1 cellular context compared by ENCODE assay signal in the genomic region with DNA sequence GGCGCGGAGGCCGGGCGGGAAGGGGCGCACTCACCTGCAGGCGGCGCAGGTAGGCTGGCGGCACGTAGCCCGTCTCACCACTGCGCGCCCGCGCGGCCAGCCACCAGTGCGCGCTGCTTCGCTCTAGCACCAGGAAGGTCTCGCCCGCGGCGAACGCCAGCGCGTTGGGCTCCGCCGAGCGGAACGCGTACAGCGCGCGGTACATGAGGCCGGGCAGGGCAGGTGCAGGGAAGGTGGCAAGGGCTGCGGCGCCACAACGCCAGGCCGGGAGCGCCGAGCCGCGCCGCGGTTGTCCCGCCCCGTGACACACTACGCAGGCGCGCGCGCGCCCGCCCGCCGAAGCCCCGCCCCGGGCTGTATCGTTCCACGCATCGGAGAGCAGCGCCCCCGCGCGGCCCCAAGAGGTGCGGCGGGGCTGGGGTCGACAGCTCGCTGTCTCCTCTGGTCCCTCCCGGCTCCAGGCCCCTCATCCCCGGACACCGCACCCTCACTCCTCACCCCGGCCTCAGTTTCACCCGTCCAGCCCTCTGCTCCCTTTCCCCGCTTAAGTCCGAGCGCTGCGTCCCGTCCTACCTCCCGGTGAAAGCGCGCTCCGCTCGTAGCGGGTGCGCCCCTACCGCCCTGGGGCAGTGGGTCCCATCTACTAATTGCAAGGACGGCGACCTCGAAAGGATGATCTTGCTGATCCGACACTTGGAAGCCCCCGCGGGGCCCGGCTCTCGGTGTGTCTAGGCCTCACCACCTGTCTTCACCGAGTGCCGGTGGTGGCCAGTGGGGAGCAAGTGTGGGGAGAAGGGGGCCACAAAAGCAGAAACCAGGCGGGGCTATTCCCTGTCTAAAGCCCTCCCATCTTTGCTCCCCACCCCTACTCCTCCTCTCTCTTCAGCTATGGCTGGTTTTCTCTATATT.
TF ChIP-seq lines count a peak whose summit lies in the region.

TSS of gene NCKIPSD (minus strand) at position 313 of the 909 bp plus-strand sequence. CDS start at position 205, 108 bp downstream.

TF ChIP-seq in HepG2, 621 proteins besides CTCF, POLR2A, EP300 and RAD21 (continued from another document and continues in another):
- TF ChIP-seq DMAP1 (CRISPR knock-in tag; IDR thresholded peaks at IDR 0.05) (peak; percentile 87), PTBP1 (IDR thresholded peaks at IDR 0.05; ENCODE audit: low read depth, low read length, poor library complexity, severe bottlenecking) (no peak), KMT2B (CRISPR knock-in tag; IDR thresholded peaks at IDR 0.05) (peak; percentile 62; the same call in 1 of the 2 replicates), ZNF670 (CRISPR knock-in tag; IDR thresholded peaks at IDR 0.05; ENCODE audit: borderline replicate concordance) (no peak), ZNF30 (CRISPR knock-in tag; IDR thresholded peaks at IDR 0.05) (no peak), NFE2L1 (CRISPR knock-in tag; IDR thresholded peaks at IDR 0.05; ENCODE audit: borderline replicate concordance) (no peak), RFXANK (CRISPR knock-in tag; IDR thresholded peaks at IDR 0.05) (0 out of 2 replicates have a peak, but pooled peaks have one; percentile 36), HOXA7 (CRISPR knock-in tag; IDR thresholded peaks at IDR 0.05) (no peak), ZNF235 (CRISPR knock-in tag; IDR thresholded peaks at IDR 0.05; ENCODE audit: borderline replicate concordance) (peak; percentile 89), RBAK (CRISPR knock-in tag; IDR thresholded peaks at IDR 0.05) (no peak), SMAD1 (CRISPR knock-in tag; IDR thresholded peaks at IDR 0.05; ENCODE audit: borderline replicate concordance, low read depth) (no peak), TOE1 (CRISPR knock-in tag; IDR thresholded peaks at IDR 0.05) (peak; percentile 63; the same call in 1 of the 2 replicates), ZFP82 (CRISPR knock-in tag; IDR thresholded peaks at IDR 0.05; ENCODE audit: borderline replicate concordance) (0 out of 2 replicates have a peak, but pooled peaks have one; percentile 39), ZNF446 (CRISPR knock-in tag; IDR thresholded peaks at IDR 0.05) (peak; percentile 86; the same call in 1 of the 2 replicates), NFE2 (CRISPR knock-in tag; IDR thresholded peaks at IDR 0.05) (no peak), NR3C1 (CRISPR knock-in tag; IDR thresholded peaks at IDR 0.05) (no peak), AKNA (CRISPR knock-in tag; IDR thresholded peaks at IDR 0.05; ENCODE audit: borderline replicate concordance) (no peak), SALL1 (CRISPR knock-in tag; IDR thresholded peaks at IDR 0.05) (peak; percentile 77; the same call in 1 of the 2 replicates), JDP2 (CRISPR knock-in tag; IDR thresholded peaks at IDR 0.05; ENCODE audit: borderline replicate concordance) (no peak), ZFY (CRISPR knock-in tag; IDR thresholded peaks at IDR 0.05) (peak; percentile 96), IRX3 (CRISPR knock-in tag; IDR thresholded peaks at IDR 0.05; ENCODE audit: borderline replicate concordance, low read depth) (no peak), ATF5 (CRISPR knock-in tag; IDR thresholded peaks at IDR 0.05; ENCODE audit: low read depth) (peak; percentile 94; the same call in 1 of the 2 replicates), FOXO1 (CRISPR knock-in tag; IDR thresholded peaks at IDR 0.05) (peak; percentile 38; the same call in 1 of the 2 replicates), ZNF329 (CRISPR knock-in tag; IDR thresholded peaks at IDR 0.05; ENCODE audit: low read depth) (peak; percentile 90), GMEB2 (CRISPR knock-in tag; IDR thresholded peaks at IDR 0.05; ENCODE audit: low read depth) (peak; percentile 58; the same call in 1 of the 2 replicates), TBX3 (IDR thresholded peaks at IDR 0.05; ENCODE audit: borderline replicate concordance) (no peak), ZBTB21 (CRISPR knock-in tag; IDR thresholded peaks at IDR 0.05) (no peak)
- TF ChIP-seq, protein P1, sequence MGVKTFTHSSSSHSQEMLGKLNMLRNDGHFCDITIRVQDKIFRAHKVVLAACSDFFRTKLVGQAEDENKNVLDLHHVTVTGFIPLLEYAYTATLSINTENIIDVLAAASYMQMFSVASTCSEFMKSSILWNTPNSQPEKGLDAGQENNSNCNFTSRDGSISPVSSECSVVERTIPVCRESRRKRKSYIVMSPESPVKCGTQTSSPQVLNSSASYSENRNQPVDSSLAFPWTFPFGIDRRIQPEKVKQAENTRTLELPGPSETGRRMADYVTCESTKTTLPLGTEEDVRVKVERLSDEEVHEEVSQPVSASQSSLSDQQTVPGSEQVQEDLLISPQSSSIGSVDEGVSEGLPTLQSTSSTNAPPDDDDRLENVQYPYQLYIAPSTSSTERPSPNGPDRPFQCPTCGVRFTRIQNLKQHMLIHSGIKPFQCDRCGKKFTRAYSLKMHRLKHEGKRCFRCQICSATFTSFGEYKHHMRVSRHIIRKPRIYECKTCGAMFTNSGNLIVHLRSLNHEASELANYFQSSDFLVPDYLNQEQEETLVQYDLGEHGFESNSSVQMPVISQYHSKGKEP (CRISPR knock-in tag; IDR thresholded peaks at IDR 0.05), result no peak
- TF ChIP-seq, protein P2, sequence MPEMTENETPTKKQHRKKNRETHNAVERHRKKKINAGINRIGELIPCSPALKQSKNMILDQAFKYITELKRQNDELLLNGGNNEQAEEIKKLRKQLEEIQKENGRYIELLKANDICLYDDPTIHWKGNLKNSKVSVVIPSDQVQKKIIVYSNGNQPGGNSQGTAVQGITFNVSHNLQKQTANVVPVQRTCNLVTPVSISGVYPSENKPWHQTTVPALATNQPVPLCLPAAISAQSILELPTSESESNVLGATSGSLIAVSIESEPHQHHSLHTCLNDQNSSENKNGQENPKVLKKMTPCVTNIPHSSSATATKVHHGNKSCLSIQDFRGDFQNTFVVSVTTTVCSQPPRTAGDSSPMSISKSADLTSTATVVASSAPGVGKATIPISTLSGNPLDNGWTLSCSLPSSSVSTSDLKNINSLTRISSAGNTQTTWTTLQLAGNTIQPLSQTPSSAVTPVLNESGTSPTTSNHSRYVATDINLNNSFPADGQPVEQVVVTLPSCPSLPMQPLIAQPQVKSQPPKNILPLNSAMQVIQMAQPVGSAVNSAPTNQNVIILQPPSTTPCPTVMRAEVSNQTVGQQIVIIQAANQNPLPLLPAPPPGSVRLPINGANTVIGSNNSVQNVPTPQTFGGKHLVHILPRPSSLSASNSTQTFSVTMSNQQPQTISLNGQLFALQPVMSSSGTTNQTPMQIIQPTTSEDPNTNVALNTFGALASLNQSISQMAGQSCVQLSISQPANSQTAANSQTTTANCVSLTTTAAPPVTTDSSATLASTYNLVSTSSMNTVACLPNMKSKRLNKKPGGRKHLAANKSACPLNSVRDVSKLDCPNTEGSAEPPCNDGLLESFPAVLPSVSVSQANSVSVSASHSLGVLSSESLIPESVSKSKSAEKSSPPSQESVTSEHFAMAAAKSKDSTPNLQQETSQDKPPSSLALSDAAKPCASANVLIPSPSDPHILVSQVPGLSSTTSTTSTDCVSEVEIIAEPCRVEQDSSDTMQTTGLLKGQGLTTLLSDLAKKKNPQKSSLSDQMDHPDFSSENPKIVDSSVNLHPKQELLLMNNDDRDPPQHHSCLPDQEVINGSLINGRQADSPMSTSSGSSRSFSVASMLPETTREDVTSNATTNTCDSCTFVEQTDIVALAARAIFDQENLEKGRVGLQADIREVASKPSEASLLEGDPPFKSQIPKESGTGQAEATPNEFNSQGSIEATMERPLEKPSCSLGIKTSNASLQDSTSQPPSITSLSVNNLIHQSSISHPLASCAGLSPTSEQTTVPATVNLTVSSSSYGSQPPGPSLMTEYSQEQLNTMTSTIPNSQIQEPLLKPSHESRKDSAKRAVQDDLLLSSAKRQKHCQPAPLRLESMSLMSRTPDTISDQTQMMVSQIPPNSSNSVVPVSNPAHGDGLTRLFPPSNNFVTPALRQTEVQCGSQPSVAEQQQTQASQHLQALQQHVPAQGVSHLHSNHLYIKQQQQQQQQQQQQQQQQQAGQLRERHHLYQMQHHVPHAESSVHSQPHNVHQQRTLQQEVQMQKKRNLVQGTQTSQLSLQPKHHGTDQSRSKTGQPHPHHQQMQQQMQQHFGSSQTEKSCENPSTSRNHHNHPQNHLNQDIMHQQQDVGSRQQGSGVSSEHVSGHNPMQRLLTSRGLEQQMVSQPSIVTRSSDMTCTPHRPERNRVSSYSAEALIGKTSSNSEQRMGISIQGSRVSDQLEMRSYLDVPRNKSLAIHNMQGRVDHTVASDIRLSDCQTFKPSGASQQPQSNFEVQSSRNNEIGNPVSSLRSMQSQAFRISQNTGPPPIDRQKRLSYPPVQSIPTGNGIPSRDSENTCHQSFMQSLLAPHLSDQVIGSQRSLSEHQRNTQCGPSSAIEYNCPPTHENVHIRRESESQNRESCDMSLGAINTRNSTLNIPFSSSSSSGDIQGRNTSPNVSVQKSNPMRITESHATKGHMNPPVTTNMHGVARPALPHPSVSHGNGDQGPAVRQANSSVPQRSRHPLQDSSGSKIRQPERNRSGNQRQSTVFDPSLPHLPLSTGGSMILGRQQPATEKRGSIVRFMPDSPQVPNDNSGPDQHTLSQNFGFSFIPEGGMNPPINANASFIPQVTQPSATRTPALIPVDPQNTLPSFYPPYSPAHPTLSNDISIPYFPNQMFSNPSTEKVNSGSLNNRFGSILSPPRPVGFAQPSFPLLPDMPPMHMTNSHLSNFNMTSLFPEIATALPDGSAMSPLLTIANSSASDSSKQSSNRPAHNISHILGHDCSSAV (CRISPR knock-in tag; IDR thresholded peaks at IDR 0.05; ENCODE audit: borderline replicate concordance), result no peak
- TF ChIP-seq, protein P3, sequence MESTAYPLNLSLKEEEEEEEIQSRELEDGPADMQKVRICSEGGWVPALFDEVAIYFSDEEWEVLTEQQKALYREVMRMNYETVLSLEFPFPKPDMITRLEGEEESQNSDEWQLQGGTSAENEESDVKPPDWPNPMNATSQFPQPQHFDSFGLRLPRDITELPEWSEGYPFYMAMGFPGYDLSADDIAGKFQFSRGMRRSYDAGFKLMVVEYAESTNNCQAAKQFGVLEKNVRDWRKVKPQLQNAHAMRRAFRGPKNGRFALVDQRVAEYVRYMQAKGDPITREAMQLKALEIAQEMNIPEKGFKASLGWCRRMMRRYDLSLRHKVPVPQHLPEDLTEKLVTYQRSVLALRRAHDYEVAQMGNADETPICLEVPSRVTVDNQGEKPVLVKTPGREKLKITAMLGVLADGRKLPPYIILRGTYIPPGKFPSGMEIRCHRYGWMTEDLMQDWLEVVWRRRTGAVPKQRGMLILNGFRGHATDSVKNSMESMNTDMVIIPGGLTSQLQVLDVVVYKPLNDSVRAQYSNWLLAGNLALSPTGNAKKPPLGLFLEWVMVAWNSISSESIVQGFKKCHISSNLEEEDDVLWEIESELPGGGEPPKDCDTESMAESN (CRISPR knock-in tag; conservative IDR thresholded peaks at IDR 0.05), result peak; percentile 70
